Comparison of ENCODE assay signal across 26 cellular contexts in genomic region chr17:81631482-81631881, GRCh38. TPM values are rescaled to one million over a fixed set of nuclear protein-coding genes. Genes with fewer than 3 reads are reported as not detected.
"Had no signal": no experiment of that assay in that cellular context is flagged by ENCODE, and none has a peak within 500 bp of the region (broad histone marks: within the 10 kb centered on the region; RNA-seq: fewer than 3 reads in every experiment).

No MANE protein-coding gene starts in this region.

- FAIRE-seq: small intestine, urothelium cell line had no signal

- H3K27me3 Mint-ChIP-seq: natural killer cell treated with Interleukin-12 subunit alpha and Interleukin-12 subunit beta and Interleukin-15 and Interleukin-18, amount 100 ng/mL, for 72 hours; stimulated activated naive CD8-positive, alpha-beta T cell treated with anti-CD3 and anti-CD28 coated beads, Interleukin-15, amount 100 ng/mL, for 72 hours; T-helper 17 cell had no signal

- H3K4me3 Mint-ChIP-seq: brain; natural killer cell treated with Interleukin-12 subunit alpha and Interleukin-12 subunit beta and Interleukin-15 and Interleukin-18, amount 100 ng/mL, for 72 hours; stimulated activated effector memory CD8-positive, alpha-beta T cell treated with anti-CD3 and anti-CD28 coated beads, Interleukin-12 subunit alpha, Interleukin-12 subunit beta, amount 100 ng/mL, for 72 hours; stimulated activated naive CD8-positive, alpha-beta T cell treated with anti-CD3 and anti-CD28 coated beads, Interleukin-15, amount 100 ng/mL, for 72 hours; T-helper 17 cell had no signal

- H2AFZ ChIP-seq: hepatocyte, parathyroid adenoma had no signal

- H3K27ac ChIP-seq: hepatocyte, parathyroid adenoma, suprapubic skin, tibial nerve had no signal

- H3K27ac Mint-ChIP-seq: brain; natural killer cell treated with Interleukin-12 subunit alpha and Interleukin-12 subunit beta and Interleukin-15 and Interleukin-18, amount 100 ng/mL, for 72 hours; stimulated activated effector memory CD8-positive, alpha-beta T cell treated with anti-CD3 and anti-CD28 coated beads, Interleukin-12 subunit alpha, Interleukin-12 subunit beta, amount 100 ng/mL, for 72 hours had no signal

- DNase-seq: activated CD4-positive, alpha-beta T cell treated with anti-CD3 and anti-CD28 coated beads for 48 hours; activated CD4-positive, CD25-positive, alpha-beta regulatory T cell; activated CD8-positive, alpha-beta memory T cell treated with anti-CD3 and anti-CD28 coated beads for 24 hours; activated gamma-delta T cell; aorta; foreskin melanocyte; glutamatergic neuron; nucleus accumbens; small intestine; stimulated activated CD4-positive, alpha-beta T cell treated with anti-CD3 and anti-CD28 coated beads, Interleukin-2, amount 100 ng/mL, for 24 hours; stimulated activated naive CD8-positive, alpha-beta T cell treated with anti-CD3 and anti-CD28 coated beads, Interleukin-15, amount 100 ng/mL, for 72 hours; SW 1271; T-helper 17 cell had no signal

- H3K9me3 Mint-ChIP-seq: activated naive CD4-positive, alpha-beta T cell treated with anti-CD3 and anti-CD28 coated beads, Interleukin-2, amount 50 U/mL, for 72 hours; natural killer cell treated with Interleukin-12 subunit alpha and Interleukin-12 subunit beta and Interleukin-15 and Interleukin-18, amount 100 ng/mL, for 72 hours; stimulated activated effector memory CD8-positive, alpha-beta T cell treated with anti-CD3 and anti-CD28 coated beads, Interleukin-12 subunit alpha, Interleukin-12 subunit beta, amount 100 ng/mL, for 72 hours; stimulated activated naive CD8-positive, alpha-beta T cell treated with anti-CD3 and anti-CD28 coated beads, Interleukin-15, amount 100 ng/mL, for 72 hours had no signal

- ATAC-seq: activated naive CD4-positive, alpha-beta T cell treated with anti-CD3 and anti-CD28 coated beads, Interleukin-2, amount 50 U/mL, for 72 hours; esophagus mucosa; natural killer cell treated with Interleukin-12 subunit alpha and Interleukin-12 subunit beta and Interleukin-15 and Interleukin-18, amount 100 ng/mL, for 72 hours; sciatic nerve; stimulated activated effector memory CD8-positive, alpha-beta T cell treated with anti-CD3 and anti-CD28 coated beads, Interleukin-12 subunit alpha, Interleukin-12 subunit beta, amount 100 ng/mL, for 72 hours; stimulated activated naive CD8-positive, alpha-beta T cell treated with anti-CD3 and anti-CD28 coated beads, Interleukin-15, amount 100 ng/mL, for 72 hours; T-helper 17 cell had no signal

- H3K4me3 ChIP-seq: hepatocyte, suprapubic skin, tibial nerve had no signal

- H3K9ac ChIP-seq: parathyroid adenoma had no signal

- H3K9me3 ChIP-seq: suprapubic skin, tibial nerve had no signal

- H3K4me2 ChIP-seq: hepatocyte had no signal

- H3K27me3 ChIP-seq: hepatocyte, suprapubic skin, tibial nerve had no signal

RNA-seq across cellular contexts. Expression of gene PDE6G, which starts 24.9 kb away (rescaled TPM):
- total RNA-seq: cardiac septum, chondrocyte, esophagus mucosa, sciatic nerve, tibial nerve had no signal
